ENCODE assay signal across 16 cellular contexts in the genomic region with DNA sequence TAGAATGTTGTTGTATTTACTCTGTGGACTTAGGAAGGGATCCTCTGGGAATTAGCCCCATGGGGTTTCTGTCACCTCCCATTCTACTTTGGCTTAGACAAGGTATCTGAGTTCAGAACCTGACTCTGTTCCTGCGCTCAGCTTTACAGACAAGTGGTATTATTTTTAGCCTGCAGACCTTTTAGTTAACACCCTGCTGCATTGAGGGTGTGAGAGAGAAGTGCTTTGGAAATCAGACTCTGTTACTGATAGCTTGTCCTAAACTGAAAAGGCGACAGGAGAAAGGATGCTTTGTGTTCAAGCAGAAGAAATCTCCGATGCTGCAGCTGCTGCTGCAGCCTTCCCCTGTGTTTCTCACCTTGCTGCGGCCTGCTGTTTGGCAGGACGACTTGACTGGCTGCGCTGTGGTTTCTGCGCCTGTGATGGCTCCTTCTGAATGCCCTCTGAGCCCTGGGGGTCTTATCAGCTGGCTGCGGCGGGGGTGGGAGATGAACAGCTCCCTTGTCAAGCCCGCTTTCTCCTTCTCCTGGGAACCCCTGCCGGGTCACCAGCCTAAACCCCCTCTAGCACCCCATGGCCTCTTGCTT.
DNase-seq lines count a peak whose midpoint lies in the region; ATAC-seq, FAIRE-seq and TF ChIP-seq lines count a peak whose summit lies in the region.
"Had no signal": no experiment of that assay in that cellular context is flagged by ENCODE, and none has a peak within 500 bp of the region (broad histone marks: within the 10 kb centered on the region; RNA-seq: fewer than 3 reads in every experiment).

No MANE protein-coding gene starts in this region.

- intact Hi-C loops in esophagus muscularis mucosa (cut with DNase I) (no loop called here), left cardiac atrium (cut with DNase I) (loop anchor here in 1 of 2 donors (10.0 kb wide), 1 partner anchor 86 kb away; no protein-coding TSS in a partner anchor), uterus (cut with DNase I; ENCODE audit: low total_unique reads) (no loop called here), kidney (cut with DNase I) (no loop called here)

- H3K79me2 ChIP-seq in neural progenitor cell (ENCODE audit: low read depth), result no peaks in the 10 kb centered on the region

- FAIRE-seq in kidney (lab: Jason Lieb, UNC), result no peak

- no peaks in the 10 kb centered on the region for H3K9me3 Mint-ChIP-seq in neural progenitor cell
- H3K9me3 Mint-ChIP-seq: CD4-positive, alpha-beta T cell had no signal

- no peaks in the 10 kb centered on the region for H4K20me1 ChIP-seq in neural progenitor cell (ENCODE audit: low read depth)

- 46% methylated on average over 8 of the region's 11 CpGs for WGBS in esophagus muscularis mucosa

- TF ChIP-seq CTCF in esophagus muscularis mucosa (IDR thresholded peaks at IDR 0.05) (no peak), neural progenitor cell (IDR thresholded peaks at IDR 0.05) (no peak), uterus (IDR thresholded peaks at IDR 0.05) (no peak), kidney (IDR thresholded peaks at IDR 0.05; ENCODE audit: borderline replicate concordance, extremely low read depth, insufficient read depth) (no peak), BE2C (IDR thresholded peaks at IDR 0.05; ENCODE audit: low read depth, low read length) (no peak)

- peak overlapping the region; percentile 31 for H3K4me2 ChIP-seq in neural progenitor cell
- H3K4me2 ChIP-seq: SK-N-SH had no signal

- H3K9ac ChIP-seq in neural progenitor cell, result no peak overlapping the region
- H3K9ac ChIP-seq in kidney (ENCODE audit: low read length in 2 of 2), result no peak overlapping the region
- H3K9ac ChIP-seq: SK-N-SH had no signal

- H2AFZ ChIP-seq in neural progenitor cell (replicated peaks), result no peak overlapping the region

- no peaks in the 10 kb centered on the region for H3K36me3 Mint-ChIP-seq in neural progenitor cell

- no peak overlapping the region for H3K4me3 Mint-ChIP-seq in neural progenitor cell
- H3K4me3 Mint-ChIP-seq: CD4-positive, alpha-beta T cell had no signal

- TF ChIP-seq EP300 in esophagus muscularis mucosa (IDR thresholded peaks at IDR 0.05), result no peak

- H3K27ac ChIP-seq in esophagus muscularis mucosa (replicated peaks in 1 of 4) (peak overlapping the region; percentile 73 to 79 (median 75)), neural progenitor cell (no peak overlapping the region), uterus (peak overlapping the region; percentile 18 to 39), kidney (ENCODE audit: low read depth in 2 of 2, low read length in 2 of 2) (no peak overlapping the region)

- H3K9me3 ChIP-seq in esophagus muscularis mucosa (no peaks in the 10 kb centered on the region), neural progenitor cell (ENCODE audit: low read depth) (no peaks in the 10 kb centered on the region), uterus (no peaks in the 10 kb centered on the region), kidney (ENCODE audit: control insufficient read depth in 1 of 2, low read length in 2 of 2) (no peaks in the 10 kb centered on the region), BE2C (no peaks in the 10 kb centered on the region)
- H3K9me3 ChIP-seq: SK-N-SH had no signal

- TF ChIP-seq POLR2A in esophagus muscularis mucosa (IDR thresholded peaks at IDR 0.05; ENCODE audit: low read depth) (no peak), uterus (IDR thresholded peaks at IDR 0.05) (no peak)

- H3K27me3 ChIP-seq in esophagus muscularis mucosa (no peaks in the 10 kb centered on the region), neural progenitor cell (peaks cover 51% of the 10 kb centered on the region), uterus (no peaks in the 10 kb centered on the region), BE2C (no peaks in the 10 kb centered on the region)

- DNase-seq in esophagus muscularis mucosa (ENCODE audit: extremely low spot score) (peak; percentile 50), left cardiac atrium (peak; percentile 37), neural progenitor cell (ENCODE audit: low spot score) (peak; percentile 18), uterus (no peak), kidney (no peak), BE2C (no peak)
- DNase-seq: ACHN; CD4-positive, alpha-beta T cell; DMS53; NCI-H187 treated with DMSO at 0.1 percent for 48 hours; NCI-H510A; SHP77; SK-N-SH had no signal

- H3K4me3 ChIP-seq in esophagus muscularis mucosa, result no peak overlapping the region
- H3K4me3 ChIP-seq in neural progenitor cell, result no peak overlapping the region
- no peak overlapping the region for H3K4me3 ChIP-seq in uterus
- H3K4me3 ChIP-seq in kidney (ENCODE audit: low read length in 2 of 2), result no peak overlapping the region
- H3K4me3 ChIP-seq in BE2C (ENCODE audit: low read depth, low read length), result no peak overlapping the region

- H3K4me1 ChIP-seq in esophagus muscularis mucosa (peaks cover 31 to 57% (median 49%) of the 10 kb centered on the region in 4 donors), neural progenitor cell (peaks cover 15% of the 10 kb centered on the region), uterus (no peaks in the 10 kb centered on the region), kidney (ENCODE audit: control insufficient read depth in 1 of 2, insufficient read depth in 1 of 2, low read depth in 1 of 2, low read length in 2 of 2) (no peaks in the 10 kb centered on the region), BE2C (no peaks in the 10 kb centered on the region)

- peaks cover 0 to 9% (median 3%) of the 10 kb centered on the region in 4 donors for H3K36me3 ChIP-seq in esophagus muscularis mucosa
- H3K36me3 ChIP-seq in neural progenitor cell, result no peaks in the 10 kb centered on the region
- H3K36me3 ChIP-seq in uterus, result no peaks in the 10 kb centered on the region
- no peaks in the 10 kb centered on the region for H3K36me3 ChIP-seq in kidney (ENCODE audit: control insufficient read depth in 1 of 2, insufficient read depth in 2 of 2, low read length in 2 of 2)
- no peaks in the 10 kb centered on the region for H3K36me3 ChIP-seq in BE2C

- peaks cover 30% of the 10 kb centered on the region for H3K4me1 Mint-ChIP-seq in neural progenitor cell

- ATAC-seq in left cardiac atrium (peak; percentile 88 to 89), HG02938 (IDR thresholded peaks at IDR 0.05; ENCODE audit: unreplicated experiment) (no peak)
- ATAC-seq: HCT116, Panc1 had no signal

- H3F3A ChIP-seq in neural progenitor cell (ENCODE audit: low read depth), result peaks cover 11% of the 10 kb centered on the region

- H3K27me3 Mint-ChIP-seq in neural progenitor cell (ENCODE audit: insufficient read depth, low read depth), result peaks cover 6% of the 10 kb centered on the region

- H3K27ac Mint-ChIP-seq in neural progenitor cell, result no peak overlapping the region
- H3K27ac Mint-ChIP-seq: CD4-positive, alpha-beta T cell had no signal

Comparison
In these comparisons a context has a peak if more than half of its experiments do, and no peak if none do; other contexts are left out.
1. DNase-seq: peak in esophagus muscularis mucosa (single experiment), left cardiac atrium (single experiment) and neural progenitor cell (single experiment); none in uterus (0 of 2), kidney (single experiment) and BE2C (single experiment).
2. H3K27ac ChIP-seq: peak in esophagus muscularis mucosa (4 of 4) and uterus (2 of 2); none in neural progenitor cell (single experiment) and kidney (0 of 2).